ENCODE assay signal across 24 cellular contexts in the genomic region with DNA sequence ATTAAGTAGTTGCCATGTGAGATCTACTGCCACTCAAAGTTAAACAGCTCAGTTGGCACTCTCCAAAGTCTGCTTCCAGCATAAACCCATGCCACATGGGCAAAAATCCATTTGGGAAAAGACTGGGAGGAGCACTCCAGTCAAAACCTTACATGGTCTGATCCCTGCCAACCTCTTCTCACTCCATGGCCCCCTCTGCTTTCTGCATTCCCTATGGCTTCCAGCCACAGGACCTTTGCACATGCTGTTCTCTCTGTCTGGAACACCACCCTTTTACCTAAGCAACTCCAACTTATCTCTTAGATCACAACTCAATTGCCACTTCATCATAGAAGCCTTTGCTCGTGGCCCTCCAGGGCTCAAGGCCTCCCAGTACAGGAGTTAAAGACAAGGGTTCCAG.
DNase-seq lines count a peak whose midpoint lies in the region; ATAC-seq and TF ChIP-seq lines count a peak whose summit lies in the region.
"Had no signal": no experiment of that assay in that cellular context is flagged by ENCODE, and none has a peak within 500 bp of the region (broad histone marks: within the 10 kb centered on the region; RNA-seq: fewer than 3 reads in every experiment).

No MANE protein-coding gene starts in this region.

- no peak overlapping the region for H3K23ac ChIP-seq in IMR-90 (ENCODE audit: low read depth, low read length)

- no peak for TF ChIP-seq POLR2A in IMR-90 (IDR thresholded peaks at IDR 0.05; ENCODE audit: low read depth, low read length)

- H2AFZ ChIP-seq in IMR-90 (replicated peaks; ENCODE audit: low read length, poor library complexity), result no peak overlapping the region
- H2AFZ ChIP-seq: GM23248 had no signal

- H3K56ac ChIP-seq in IMR-90 (ENCODE audit: extremely low read depth, insufficient read depth, low read length), result no peak overlapping the region

- no peak for TF ChIP-seq RAD21 in IMR-90 (IDR thresholded peaks at IDR 0.05; ENCODE audit: low read length)

- H2AK5ac ChIP-seq in IMR-90 (ENCODE audit: low read depth, low read length), result peak overlapping the region; percentile 45; the same call in 1 of the 2 replicates

- no peaks in the 10 kb centered on the region for H3K27me3 ChIP-seq in right atrium auricular region
- H3K27me3 ChIP-seq in BLaER1, result no peaks in the 10 kb centered on the region
- no peaks in the 10 kb centered on the region for H3K27me3 ChIP-seq in IMR-90 (ENCODE audit: control insufficient read depth, insufficient read depth, low read length)
- no peaks in the 10 kb centered on the region for H3K27me3 ChIP-seq in right cardiac atrium (ENCODE audit: control insufficient read depth, insufficient read depth)
- no peaks in the 10 kb centered on the region for H3K27me3 ChIP-seq in BE2C

- H3K27ac Mint-ChIP-seq in natural killer cell, result no peak overlapping the region
- H3K27ac Mint-ChIP-seq: CD4-positive, CD25-positive, alpha-beta regulatory T cell; CD8-positive, alpha-beta T cell; HFFc6 had no signal

- no peak overlapping the region for H3K14ac ChIP-seq in IMR-90 (replicated peaks; ENCODE audit: low read depth, low read length)

- peak overlapping the region; percentile 39 for H2AK9ac ChIP-seq in IMR-90 (replicated peaks; ENCODE audit: low read depth, low read length, poor library complexity)

- H3K4me3 Mint-ChIP-seq in natural killer cell, result no peak overlapping the region
- H3K4me3 Mint-ChIP-seq: CD4-positive, CD25-positive, alpha-beta regulatory T cell; CD8-positive, alpha-beta T cell; H9; HFFc6 had no signal

- H4K5ac ChIP-seq in IMR-90 (ENCODE audit: low read depth, low read length), result no peak overlapping the region

- H3K27me3 Mint-ChIP-seq in natural killer cell (ENCODE audit: low read depth in 2 of 2), result peaks cover 0 to 2% of the 10 kb centered on the region in 2 donors
- H3K27me3 Mint-ChIP-seq: CD4-positive, CD25-positive, alpha-beta regulatory T cell had no signal

- no peak for TF ChIP-seq CTCF in right atrium auricular region (IDR thresholded peaks at IDR 0.05)
- no peak for TF ChIP-seq CTCF in IMR-90 (conservative IDR thresholded peaks at IDR 0.05; ENCODE audit: low read depth, low read length)
- no peak for TF ChIP-seq CTCF in BE2C (IDR thresholded peaks at IDR 0.05; ENCODE audit: low read depth, low read length)
- TF ChIP-seq CTCF in natural killer cell (IDR thresholded peaks at IDR 0.05), result no peak

- H3K4me2 ChIP-seq in BLaER1, result 0 out of 2 replicates have a peak overlapping the region, but pooled peaks have one; percentile 70
- H3K4me2 ChIP-seq in IMR-90 (ENCODE audit: low read depth, low read length), result no peak overlapping the region
- H3K4me2 ChIP-seq: A549 had no signal

- no peak overlapping the region for H3K18ac ChIP-seq in IMR-90 (ENCODE audit: low read depth, low read length)

- CTCF ChIA-PET in IMR-90 (lab: Yijun Ruan, JAX), result no interaction called here

- H3K4me1 Mint-ChIP-seq in natural killer cell, result no peaks in the 10 kb centered on the region
- H3K4me1 Mint-ChIP-seq: CD4-positive, CD25-positive, alpha-beta regulatory T cell had no signal

- H3K4me3 ChIP-seq in right atrium auricular region (no peak overlapping the region), BLaER1 (no peak overlapping the region), IMR-90 (ENCODE audit: insufficient read depth, low read depth, low read length) (no peak overlapping the region), right cardiac atrium (ENCODE audit: low read length) (no peak overlapping the region), BE2C (ENCODE audit: low read depth, low read length) (no peak overlapping the region)
- H3K4me3 ChIP-seq: A549, GM12878, GM23248 had no signal

- POLR2A ChIA-PET in IMR-90 (lab: Charles Lee; ENCODE audit: unreplicated experiment), result no interaction called here

- ATAC-seq in Right ventricle myocardium superior (ENCODE audit: poor library complexity), result peak; percentile 12
- ATAC-seq in IMR-90 (ENCODE audit: low read depth), result no peak
- no peak for ATAC-seq in right cardiac atrium
- ATAC-seq in HG02610 (IDR thresholded peaks at IDR 0.05; ENCODE audit: unreplicated experiment), result no peak
- ATAC-seq in natural killer cell, result no peak
- ATAC-seq: A549; CD8-positive, alpha-beta T cell; GM12878; HCT116 had no signal

- dilution Hi-C loops in IMR-90 (cut with HindIII; ENCODE audit: low sequenced_read_pairs, unreplicated experiment), result no loop called here

- in situ Hi-C loops in IMR-90 (cut with MboI; ENCODE audit: low sequenced_read_pairs), result no loop called here

- peaks cover 2 to 5% of the 10 kb centered on the region in 2 donors for H3K9me3 Mint-ChIP-seq in natural killer cell
- H3K9me3 Mint-ChIP-seq: CD8-positive, alpha-beta T cell; H9; HFFc6 had no signal

- H4K8ac ChIP-seq in IMR-90 (ENCODE audit: low read depth in 2 of 2, low read length in 2 of 2), result peak overlapping the region in 1 of 2 experiments; percentile 3; a peak in 1 of 4 replicates

- H3K4me1 ChIP-seq in right atrium auricular region, result peaks cover 0 to 16% of the 10 kb centered on the region in 2 donors
- peaks cover 39% of the 10 kb centered on the region for H3K4me1 ChIP-seq in BLaER1
- peaks cover 7% of the 10 kb centered on the region for H3K4me1 ChIP-seq in IMR-90 (ENCODE audit: control insufficient read depth, insufficient read depth, low read length)
- H3K4me1 ChIP-seq in right cardiac atrium (ENCODE audit: control insufficient read depth, insufficient read depth, low read length), result peaks cover 9% of the 10 kb centered on the region
- H3K4me1 ChIP-seq in BE2C, result no peaks in the 10 kb centered on the region
- H3K4me1 ChIP-seq: A549, Caco-2 had no signal

- no peak overlapping the region; the same call in 1 of the 2 replicates for H2BK20ac ChIP-seq in IMR-90 (ENCODE audit: low read depth, low read length)

- WGBS in IMR-90 (ENCODE audit: extremely low coverage in 2 of 2, insufficient read length in 1 of 2), 2 experiments, result no CpG with 5 or more reads among the region's 1 CpG
- 72% methylated on average over 1 of the region's 1 CpG for WGBS in right cardiac atrium

- no peak overlapping the region for H2BK5ac ChIP-seq in IMR-90 (ENCODE audit: low read depth, low read length, poor library complexity, severe bottlenecking)

- H3K9me3 ChIP-seq in right atrium auricular region (no peaks in the 10 kb centered on the region), BLaER1 (no peaks in the 10 kb centered on the region), IMR-90 (ENCODE audit: control insufficient read depth, insufficient read depth, low read length) (no peaks in the 10 kb centered on the region), right cardiac atrium (ENCODE audit: control insufficient read depth, low read length) (no peaks in the 10 kb centered on the region), BE2C (no peaks in the 10 kb centered on the region)
- H3K9me3 ChIP-seq: A549, Caco-2 had no signal

- no TSS peak for BruUV-seq in IMR-90 (replicated peaks; lab: Mats Ljungman, UMichigan)

- no peaks in the 10 kb centered on the region for H3K79me1 ChIP-seq in IMR-90 (ENCODE audit: low read depth in 1 of 2, low read length in 2 of 2)

- H2BK120ac ChIP-seq in IMR-90 (ENCODE audit: low read depth, low read length), result peak overlapping the region; percentile 32

- H3K36me3 ChIP-seq in right atrium auricular region (no peaks in the 10 kb centered on the region), BLaER1 (no peaks in the 10 kb centered on the region), IMR-90 (ENCODE audit: control insufficient read depth, insufficient read depth, low read length) (no peaks in the 10 kb centered on the region), BE2C (no peaks in the 10 kb centered on the region)

- no peak for DNase-seq in Right ventricle myocardium superior
- no peak for DNase-seq in right atrium auricular region (ENCODE audit: low spot score)
- no peak for DNase-seq in IMR-90
- no peak for DNase-seq in right cardiac atrium
- DNase-seq in BE2C, result no peak
- DNase-seq in natural killer cell, result no peak
- DNase-seq: 8988T; ACHN; AML-193; Caco-2; CD4-positive, CD25-positive, alpha-beta regulatory T cell; CD8-positive, alpha-beta T cell; DMS 273 treated with DMSO at 0.1 percent for 48 hours; DMS79; GDM1; H9 had no signal

- peaks cover 5% of the 10 kb centered on the region for H3K36me3 Mint-ChIP-seq in natural killer cell
- H3K36me3 Mint-ChIP-seq: CD4-positive, CD25-positive, alpha-beta regulatory T cell; CD8-positive, alpha-beta T cell had no signal

- peaks cover 10% of the 10 kb centered on the region; the same call in 1 of the 2 replicates for H3K9me1 ChIP-seq in IMR-90 (ENCODE audit: insufficient read depth, low read length)

- H3K9ac ChIP-seq in BLaER1 (no peak overlapping the region), IMR-90 (ENCODE audit: low read depth, low read length) (no peak overlapping the region)
- H3K9ac ChIP-seq: GM23248 had no signal

- H4K91ac ChIP-seq in IMR-90 (ENCODE audit: insufficient read depth, low read depth, low read length), result no peak overlapping the region

- H3K27ac ChIP-seq in right atrium auricular region (no peak overlapping the region), BLaER1 (no peak overlapping the region), IMR-90 (ENCODE audit: insufficient read depth, low read length) (no peak overlapping the region), right cardiac atrium (ENCODE audit: low read length) (peak overlapping the region; percentile 14)
- H3K27ac ChIP-seq: A549, C4-2B, GM23248 had no signal

- H2BK15ac ChIP-seq in IMR-90 (ENCODE audit: low read depth, low read length), result no peak overlapping the region

- intact Hi-C loops in Right ventricle myocardium superior (cut with DNase I) (no loop called here), IMR-90 (cut with micrococcal nuclease) (loop anchor here (5.0 kb wide), 2 partner anchors 65 to 160 kb away; no protein-coding TSS in a partner anchor), right cardiac atrium (cut with DNase I) (no loop called here), natural killer cell (cut with micrococcal nuclease) (no loop called here)

- peak overlapping the region; percentile 25; the same call in 1 of the 2 replicates for H3K4ac ChIP-seq in IMR-90 (ENCODE audit: low read depth, low read length)

- H4K20me1 ChIP-seq in BLaER1, result no peaks in the 10 kb centered on the region
- H4K20me1 ChIP-seq in IMR-90 (ENCODE audit: insufficient read depth, low read length), result no peaks in the 10 kb centered on the region

TF ChIP-seq in IMR-90, 13 proteins besides CTCF, POLR2A, EP300 and RAD21:
- no peak for TF ChIP-seq NFE2L2 (IDR thresholded peaks at IDR 0.05; ENCODE audit: low read depth, low read length)
- TF ChIP-seq RFX5 (IDR thresholded peaks at IDR 0.05; ENCODE audit: low read depth, low read length), result no peak
- no peak for TF ChIP-seq MAZ (IDR thresholded peaks at IDR 0.05; ENCODE audit: borderline replicate concordance, low read depth, low read length)
TF ChIP-seq in IMR-90: peak in this region for 0.
